In genomic region chr20:47857142-47857993, GRCh38 we compare ENCODE assay signal across 1 cellular context.
TF ChIP-seq lines count a peak whose summit lies in the region.

No MANE protein-coding gene starts in this region.

TF ChIP-seq in HEK293, 187 proteins besides CTCF, POLR2A, EP300 and RAD21:
- TF ChIP-seq BCL6B (tag by site-specific recombination; IDR thresholded peaks at IDR 0.05): no peak
- no peak for TF ChIP-seq ZFP41 (tag by site-specific recombination; IDR thresholded peaks at IDR 0.05; ENCODE audit: borderline replicate concordance)
- no peak for TF ChIP-seq ZNF18 (tag by site-specific recombination; IDR thresholded peaks at IDR 0.05)
- TF ChIP-seq KLF17 (tag by site-specific recombination; IDR thresholded peaks at IDR 0.05): peak; percentile 22; the same call in 1 of the 2 replicates
- TF ChIP-seq TRIM28 (IDR thresholded peaks at IDR 0.05; ENCODE audit: borderline replicate concordance, low read length): peak; percentile 67
- peak; percentile 53; the same call in 1 of the 2 replicates for TF ChIP-seq ZFHX2 (tag by site-specific recombination; conservative IDR thresholded peaks at IDR 0.05)
- no peak for TF ChIP-seq PRDM10 (tag by site-specific recombination; IDR thresholded peaks at IDR 0.05)
- 0 out of 2 replicates have a peak, but pooled peaks have one; percentile 19 for TF ChIP-seq KLF9 (tag by site-specific recombination; IDR thresholded peaks at IDR 0.05; ENCODE audit: low read depth)
- TF ChIP-seq ZBTB44 (tag by site-specific recombination; IDR thresholded peaks at IDR 0.05): peak; percentile 75
- peak; percentile 59 for TF ChIP-seq SP2 (tag by site-specific recombination; IDR thresholded peaks at IDR 0.05)
- TF ChIP-seq SCRT2 (tag by site-specific recombination; IDR thresholded peaks at IDR 0.05): peak; percentile 87
- TF ChIP-seq GFI1B (tag by site-specific recombination; IDR thresholded peaks at IDR 0.05): peak; percentile 57; the same call in 1 of the 2 replicates
- peak; percentile 39; the same call in 1 of the 2 replicates for TF ChIP-seq ZNF600 (tag by site-specific recombination; IDR thresholded peaks at IDR 0.05)
- no peak for TF ChIP-seq ZNF768 (tag by site-specific recombination; IDR thresholded peaks at IDR 0.05)
TF ChIP-seq in HEK293: peak in this region for 9.
